ENCODE assay signal across 1 cellular context in genomic region chr3:156729460-156730179, GRCh38.
TF ChIP-seq lines count a peak whose summit lies in the region.

No MANE protein-coding gene starts in this region.

TF ChIP-seq in HepG2, 621 proteins besides CTCF, POLR2A, EP300 and RAD21 (continues in another document):
- TF ChIP-seq ZNF710 (CRISPR knock-in tag; IDR thresholded peaks at IDR 0.05; ENCODE audit: borderline replicate concordance) (no peak), U2AF2 (IDR thresholded peaks at IDR 0.05; ENCODE audit: low read depth, low read length) (no peak), HNF1A (IDR thresholded peaks at IDR 0.05; ENCODE audit: low read depth) (no peak), HNF1A (CRISPR knock-in tag; IDR thresholded peaks at IDR 0.05; ENCODE audit: borderline replicate concordance) (no peak), ZNF556 (CRISPR knock-in tag; IDR thresholded peaks at IDR 0.05; ENCODE audit: borderline replicate concordance) (0 out of 2 replicates have a peak, but pooled peaks have one; percentile 50), HOXA3 (CRISPR knock-in tag; IDR thresholded peaks at IDR 0.05) (no peak), SKIL (CRISPR knock-in tag; IDR thresholded peaks at IDR 0.05; ENCODE audit: borderline replicate concordance) (no peak), TARDBP (CRISPR knock-in tag; IDR thresholded peaks at IDR 0.05) (no peak), ZNF510 (CRISPR knock-in tag; IDR thresholded peaks at IDR 0.05; ENCODE audit: low read depth) (no peak), ARNT2 (CRISPR knock-in tag; IDR thresholded peaks at IDR 0.05; ENCODE audit: low read depth) (no peak), ZNF761 (CRISPR knock-in tag; conservative IDR thresholded peaks at IDR 0.05) (no peak), REXO4 (CRISPR knock-in tag; IDR thresholded peaks at IDR 0.05; ENCODE audit: borderline replicate concordance) (no peak), PAXIP1 (CRISPR knock-in tag; conservative IDR thresholded peaks at IDR 0.05) (0 out of 2 replicates have a peak, but pooled peaks have one; percentile 18), AGO2 (optimal IDR thresholded peaks at IDR 0.05; ENCODE audit: low read depth, low read length) (no peak), HNF4A (CRISPR knock-in tag; IDR thresholded peaks at IDR 0.05) (no peak), CHD2 (IDR thresholded peaks at IDR 0.05; ENCODE audit: low read depth, low read length) (no peak), TCF7L2 (IDR thresholded peaks at IDR 0.05; ENCODE audit: low read depth, low read length) (no peak), SIN3B (IDR thresholded peaks at IDR 0.05; ENCODE audit: low read length) (no peak), HOMEZ (CRISPR knock-in tag; IDR thresholded peaks at IDR 0.05; ENCODE audit: low read depth) (no peak), TRAFD1 (CRISPR knock-in tag; IDR thresholded peaks at IDR 0.05; ENCODE audit: borderline replicate concordance) (no peak), RERE (CRISPR knock-in tag; IDR thresholded peaks at IDR 0.05; ENCODE audit: low read depth) (no peak), ZHX2 (IDR thresholded peaks at IDR 0.05; ENCODE audit: low read depth) (no peak), ZHX2 (CRISPR knock-in tag; IDR thresholded peaks at IDR 0.05; ENCODE audit: borderline replicate concordance) (no peak), ZNF17 (CRISPR knock-in tag; IDR thresholded peaks at IDR 0.05) (no peak)
